ENCODE assay signal across 11 cellular contexts in the genomic region with DNA sequence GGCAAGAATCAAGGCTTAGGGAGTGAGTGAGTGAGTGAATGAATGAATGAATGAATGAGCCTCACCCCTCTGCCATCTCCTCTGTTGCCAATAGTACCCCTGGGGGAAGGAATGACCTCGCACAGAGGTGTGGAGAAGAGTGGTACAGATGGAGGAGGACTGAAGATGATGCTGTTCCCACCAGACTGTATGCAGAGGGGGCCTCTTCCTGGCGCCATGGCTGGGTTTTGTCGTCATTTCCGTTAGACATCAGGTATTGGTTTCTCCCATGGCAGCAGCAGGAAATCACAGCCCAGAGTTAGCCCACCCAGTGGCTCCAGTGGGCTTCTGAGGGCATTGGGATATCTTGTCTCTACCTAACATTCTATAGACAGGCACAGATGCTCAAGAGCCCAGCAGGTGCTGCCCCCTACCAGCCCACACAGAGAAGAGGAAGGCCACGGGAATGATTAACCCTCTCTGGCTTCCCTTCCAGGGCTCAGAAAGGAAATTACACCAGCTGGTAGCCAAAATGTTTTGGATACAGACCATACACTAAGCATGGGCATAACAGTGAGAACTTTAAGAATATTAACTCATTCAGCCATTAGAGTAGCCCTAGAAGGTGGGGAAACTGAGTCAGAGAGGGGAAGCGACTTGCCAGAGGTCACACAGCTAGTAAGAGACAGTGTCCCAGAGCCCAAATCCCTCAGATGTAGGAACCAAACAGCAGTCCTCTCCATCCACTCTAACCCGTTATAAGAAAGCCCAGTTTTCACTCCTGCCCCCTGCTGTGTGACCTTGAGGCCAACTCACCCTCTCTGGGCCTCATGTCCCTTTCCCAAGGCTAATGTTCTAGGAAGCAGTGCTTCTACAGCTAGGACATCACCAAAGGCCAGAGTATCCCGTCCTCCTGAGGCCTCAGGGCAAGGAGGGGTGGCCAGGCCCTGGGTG.
A peak's percentile ranks its signal among the peaks of the same experiment; 100 is the strongest.
DNase-seq lines count a peak whose midpoint lies in the region; ATAC-seq and TF ChIP-seq lines count a peak whose summit lies in the region.
"Had no signal": no experiment of that assay in that cellular context is flagged by ENCODE, and none has a peak within 500 bp of the region (broad histone marks: within the 10 kb centered on the region; RNA-seq: fewer than 3 reads in every experiment).

No MANE protein-coding gene starts in this region.

- no peaks in the 10 kb centered on the region for H3K36me3 Mint-ChIP-seq in activated naive CD8-positive, alpha-beta T cell
- H3K36me3 Mint-ChIP-seq in activated naive CD8-positive, alpha-beta T cell treated with anti-CD3 and anti-CD28 coated beads for 36 hours: no peaks in the 10 kb centered on the region
- H3K36me3 Mint-ChIP-seq in WTC11: no peaks in the 10 kb centered on the region

- peaks cover 8% of the 10 kb centered on the region for H3K4me1 ChIP-seq in iPS-18a (ENCODE audit: control insufficient read depth, low read depth, low read length)
- peaks cover 0 to 8% (median 3%) of the 10 kb centered on the region in 4 donors for H3K4me1 ChIP-seq in Peyer's patch
- no peaks in the 10 kb centered on the region for H3K4me1 ChIP-seq in A673 (ENCODE audit: insufficient read depth, low read length, poor library complexity, severe bottlenecking)

- POLR2A ChIA-PET in WTC11 (lab: Charles Lee) (no interaction called here), A673 (lab: Charles Lee; ENCODE audit: low non-redundant PET) (no interaction called here)

- no peak for TF ChIP-seq POLR2A in Peyer's patch (IDR thresholded peaks at IDR 0.05)

- peaks cover 60% of the 10 kb centered on the region for H3K27me3 Mint-ChIP-seq in activated naive CD8-positive, alpha-beta T cell
- H3K27me3 Mint-ChIP-seq in activated naive CD8-positive, alpha-beta T cell treated with anti-CD3 and anti-CD28 coated beads for 36 hours: peaks cover 86% of the 10 kb centered on the region
- peaks cover 80% of the 10 kb centered on the region for H3K27me3 Mint-ChIP-seq in WTC11 (ENCODE audit: low read depth)

- H3K36me3 ChIP-seq in iPS-18a (ENCODE audit: control insufficient read depth, low read depth, low read length) (no peaks in the 10 kb centered on the region), Peyer's patch (no peaks in the 10 kb centered on the region), A673 (ENCODE audit: insufficient read depth, low read length, poor library complexity, severe bottlenecking) (no peaks in the 10 kb centered on the region)

- peaks cover 10% of the 10 kb centered on the region for H3K4me1 Mint-ChIP-seq in activated naive CD8-positive, alpha-beta T cell (ENCODE audit: low read depth)
- peaks cover 10% of the 10 kb centered on the region for H3K4me1 Mint-ChIP-seq in activated naive CD8-positive, alpha-beta T cell treated with anti-CD3 and anti-CD28 coated beads for 36 hours
- H3K4me1 Mint-ChIP-seq in WTC11: peaks cover 24% of the 10 kb centered on the region

- no peak for DNase-seq in activated naive CD8-positive, alpha-beta T cell treated with anti-CD3 and anti-CD28 coated beads for 36 hours
- DNase-seq in WTC11 (ENCODE audit: low spot score) (peak; percentile 31), Peyer's patch (no peak), A673 (ENCODE audit: low spot score) (no peak)
- DNase-seq: amniotic stem cell, NCI-H2171 treated with DMSO at 0.1 percent for 48 hours had no signal

- H3K4me3 ChIP-seq in iPS-18a (ENCODE audit: low read length): peak overlapping the region; percentile 52
- no peak overlapping the region for H3K4me3 ChIP-seq in Peyer's patch
- no peak overlapping the region for H3K4me3 ChIP-seq in A673 (ENCODE audit: low read depth, low read length, poor library complexity, severe bottlenecking)

- intact Hi-C loops in A673 (cut with micrococcal nuclease; ENCODE audit: unreplicated experiment): no loop called here

- H3K9me3 ChIP-seq in iPS-18a (ENCODE audit: control insufficient read depth, low read depth, low read length): no peaks in the 10 kb centered on the region
- H3K9me3 ChIP-seq in Peyer's patch: no peaks in the 10 kb centered on the region
- no peaks in the 10 kb centered on the region for H3K9me3 ChIP-seq in A673 (ENCODE audit: low read depth, low read length, poor library complexity, severe bottlenecking)

- no peak overlapping the region for H3K27ac ChIP-seq in iPS-18a (ENCODE audit: low read length)
- H3K27ac ChIP-seq in Peyer's patch: no peak overlapping the region
- H3K27ac ChIP-seq in A673 (ENCODE audit: low read depth, low read length, poor library complexity, severe bottlenecking): no peak overlapping the region
- H3K27ac ChIP-seq: RWPE1 had no signal

- CTCF ChIA-PET in WTC11 (lab: Charles Lee): interaction anchor here (1.0 to 1.8 kb wide), 10 partner anchors 18 to 372 kb away, joined by 3 to 10 read pairs (median 4); a partner anchor contains a TSS
- CTCF ChIA-PET in A673 (lab: Charles Lee): no interaction called here

- no TSS peak for BruUV-seq in A673 (replicated peaks; lab: Mats Ljungman, UMichigan)

- TF ChIP-seq CTCF in WTC11 (IDR thresholded peaks at IDR 0.05): no peak
- TF ChIP-seq CTCF in Peyer's patch (IDR thresholded peaks at IDR 0.05): no peak
- TF ChIP-seq CTCF in A673 (conservative IDR thresholded peaks at IDR 0.05; ENCODE audit: low read depth, low read length): no peak

- H3K27me3 ChIP-seq in iPS-18a (ENCODE audit: control insufficient read depth, insufficient read depth, low read length) (peaks cover 59% of the 10 kb centered on the region), Peyer's patch (peaks cover 0 to 9% of the 10 kb centered on the region in 2 donors), A673 (replicated peaks; ENCODE audit: insufficient read depth, low read depth, low read length, poor library complexity) (peaks cover 58% of the 10 kb centered on the region)

- no peaks in the 10 kb centered on the region for H3K9me3 Mint-ChIP-seq in activated naive CD8-positive, alpha-beta T cell (ENCODE audit: low read depth)
- H3K9me3 Mint-ChIP-seq in activated naive CD8-positive, alpha-beta T cell treated with anti-CD3 and anti-CD28 coated beads for 36 hours: no peaks in the 10 kb centered on the region
- H3K9me3 Mint-ChIP-seq in WTC11: no peaks in the 10 kb centered on the region

- H3K9ac ChIP-seq in iPS-18a (ENCODE audit: low read length): no peak overlapping the region

- no peak overlapping the region for H3K27ac Mint-ChIP-seq in activated naive CD8-positive, alpha-beta T cell
- H3K27ac Mint-ChIP-seq in activated naive CD8-positive, alpha-beta T cell treated with anti-CD3 and anti-CD28 coated beads for 36 hours: no peak overlapping the region
- H3K27ac Mint-ChIP-seq in WTC11: no peak overlapping the region

- no peak for ATAC-seq in WTC11
- ATAC-seq in HG03025 (IDR thresholded peaks at IDR 0.05; ENCODE audit: low FRiP score, unreplicated experiment): no peak
- ATAC-seq in HG02884 (IDR thresholded peaks at IDR 0.05; ENCODE audit: unreplicated experiment): no peak

- peak overlapping the region; percentile 55 for H3K4me3 Mint-ChIP-seq in activated naive CD8-positive, alpha-beta T cell
- no peak overlapping the region for H3K4me3 Mint-ChIP-seq in activated naive CD8-positive, alpha-beta T cell treated with anti-CD3 and anti-CD28 coated beads for 36 hours
- peak overlapping the region; percentile 75 for H3K4me3 Mint-ChIP-seq in WTC11

TF ChIP-seq in WTC11, 78 proteins besides CTCF, POLR2A, EP300 and RAD21 (continues in another document):
- TF ChIP-seq HMGA2 (CRISPR knock-in tag; IDR thresholded peaks at IDR 0.05) (no peak), RELA (CRISPR knock-in tag; IDR thresholded peaks at IDR 0.05; ENCODE audit: borderline replicate concordance) (0 out of 2 replicates have a peak, but pooled peaks have one; percentile 6)
- TF ChIP-seq, protein P1, sequence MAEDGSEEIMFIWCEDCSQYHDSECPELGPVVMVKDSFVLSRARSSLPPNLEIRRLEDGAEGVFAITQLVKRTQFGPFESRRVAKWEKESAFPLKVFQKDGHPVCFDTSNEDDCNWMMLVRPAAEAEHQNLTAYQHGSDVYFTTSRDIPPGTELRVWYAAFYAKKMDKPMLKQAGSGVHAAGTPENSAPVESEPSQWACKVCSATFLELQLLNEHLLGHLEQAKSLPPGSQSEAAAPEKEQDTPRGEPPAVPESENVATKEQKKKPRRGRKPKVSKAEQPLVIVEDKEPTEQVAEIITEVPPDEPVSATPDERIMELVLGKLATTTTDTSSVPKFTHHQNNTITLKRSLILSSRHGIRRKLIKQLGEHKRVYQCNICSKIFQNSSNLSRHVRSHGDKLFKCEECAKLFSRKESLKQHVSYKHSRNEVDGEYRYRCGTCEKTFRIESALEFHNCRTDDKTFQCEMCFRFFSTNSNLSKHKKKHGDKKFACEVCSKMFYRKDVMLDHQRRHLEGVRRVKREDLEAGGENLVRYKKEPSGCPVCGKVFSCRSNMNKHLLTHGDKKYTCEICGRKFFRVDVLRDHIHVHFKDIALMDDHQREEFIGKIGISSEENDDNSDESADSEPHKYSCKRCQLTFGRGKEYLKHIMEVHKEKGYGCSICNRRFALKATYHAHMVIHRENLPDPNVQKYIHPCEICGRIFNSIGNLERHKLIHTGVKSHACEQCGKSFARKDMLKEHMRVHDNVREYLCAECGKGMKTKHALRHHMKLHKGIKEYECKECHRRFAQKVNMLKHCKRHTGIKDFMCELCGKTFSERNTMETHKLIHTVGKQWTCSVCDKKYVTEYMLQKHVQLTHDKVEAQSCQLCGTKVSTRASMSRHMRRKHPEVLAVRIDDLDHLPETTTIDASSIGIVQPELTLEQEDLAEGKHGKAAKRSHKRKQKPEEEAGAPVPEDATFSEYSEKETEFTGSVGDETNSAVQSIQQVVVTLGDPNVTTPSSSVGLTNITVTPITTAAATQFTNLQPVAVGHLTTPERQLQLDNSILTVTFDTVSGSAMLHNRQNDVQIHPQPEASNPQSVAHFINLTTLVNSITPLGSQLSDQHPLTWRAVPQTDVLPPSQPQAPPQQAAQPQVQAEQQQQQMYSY (CRISPR knock-in tag; IDR thresholded peaks at IDR 0.05): no peak
- TF ChIP-seq, protein P2, sequence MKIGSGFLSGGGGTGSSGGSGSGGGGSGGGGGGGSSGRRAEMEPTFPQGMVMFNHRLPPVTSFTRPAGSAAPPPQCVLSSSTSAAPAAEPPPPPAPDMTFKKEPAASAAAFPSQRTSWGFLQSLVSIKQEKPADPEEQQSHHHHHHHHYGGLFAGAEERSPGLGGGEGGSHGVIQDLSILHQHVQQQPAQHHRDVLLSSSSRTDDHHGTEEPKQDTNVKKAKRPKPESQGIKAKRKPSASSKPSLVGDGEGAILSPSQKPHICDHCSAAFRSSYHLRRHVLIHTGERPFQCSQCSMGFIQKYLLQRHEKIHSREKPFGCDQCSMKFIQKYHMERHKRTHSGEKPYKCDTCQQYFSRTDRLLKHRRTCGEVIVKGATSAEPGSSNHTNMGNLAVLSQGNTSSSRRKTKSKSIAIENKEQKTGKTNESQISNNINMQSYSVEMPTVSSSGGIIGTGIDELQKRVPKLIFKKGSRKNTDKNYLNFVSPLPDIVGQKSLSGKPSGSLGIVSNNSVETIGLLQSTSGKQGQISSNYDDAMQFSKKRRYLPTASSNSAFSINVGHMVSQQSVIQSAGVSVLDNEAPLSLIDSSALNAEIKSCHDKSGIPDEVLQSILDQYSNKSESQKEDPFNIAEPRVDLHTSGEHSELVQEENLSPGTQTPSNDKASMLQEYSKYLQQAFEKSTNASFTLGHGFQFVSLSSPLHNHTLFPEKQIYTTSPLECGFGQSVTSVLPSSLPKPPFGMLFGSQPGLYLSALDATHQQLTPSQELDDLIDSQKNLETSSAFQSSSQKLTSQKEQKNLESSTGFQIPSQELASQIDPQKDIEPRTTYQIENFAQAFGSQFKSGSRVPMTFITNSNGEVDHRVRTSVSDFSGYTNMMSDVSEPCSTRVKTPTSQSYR (CRISPR knock-in tag; IDR thresholded peaks at IDR 0.05): no peak
